8 cellular contexts compared by ENCODE assay signal in genomic region chr17:8125947-8126305, GRCh38. TPM values are rescaled to one million over a fixed set of nuclear protein-coding genes. Genes with fewer than 3 reads are reported as not detected.
DNase-seq lines count a peak whose midpoint lies in the region; ATAC-seq and TF ChIP-seq lines count a peak whose summit lies in the region.

No MANE protein-coding gene starts in this region.

- intact Hi-C loops in A673 (cut with micrococcal nuclease; ENCODE audit: unreplicated experiment): loop anchor here (1.0 kb wide), 1 partner anchor 96 kb away; no protein-coding TSS in a partner anchor

- peak overlapping the region; percentile 81 for H2AFZ ChIP-seq in parathyroid adenoma

- CTCF ChIA-PET in A673 (lab: Charles Lee): no interaction called here

- H3K27ac ChIP-seq in A673 (ENCODE audit: low read depth, low read length, poor library complexity, severe bottlenecking) (peak overlapping the region; percentile 58), parathyroid adenoma (peak overlapping the region; percentile 47)

- H3K4me1 ChIP-seq in A673 (ENCODE audit: insufficient read depth, low read length, poor library complexity, severe bottlenecking): peaks cover 6% of the 10 kb centered on the region
- peaks cover 36% of the 10 kb centered on the region for H3K4me1 ChIP-seq in parathyroid adenoma

- H3K79me2 ChIP-seq in parathyroid adenoma: no peaks in the 10 kb centered on the region

- ATAC-seq in T-helper 17 cell (peak; percentile 8), HG03280 (IDR thresholded peaks at IDR 0.05; ENCODE audit: unreplicated experiment) (no peak), HG03025 (IDR thresholded peaks at IDR 0.05; ENCODE audit: low FRiP score, unreplicated experiment) (no peak)

- peaks cover 46% of the 10 kb centered on the region for H3K4me1 Mint-ChIP-seq in T-helper 17 cell

- BruUV-seq in A673 (replicated peaks; lab: Mats Ljungman, UMichigan): no TSS peak

- H3K9me3 ChIP-seq in A673 (ENCODE audit: low read depth, low read length, poor library complexity, severe bottlenecking) (no peaks in the 10 kb centered on the region), T-helper 17 cell (ENCODE audit: control insufficient read depth, low read length, poor library complexity, severe bottlenecking) (no peaks in the 10 kb centered on the region), parathyroid adenoma (ENCODE audit: control insufficient read depth, low read length) (no peaks in the 10 kb centered on the region)

- peaks cover 30% of the 10 kb centered on the region for H3K27me3 Mint-ChIP-seq in T-helper 17 cell

- H3K4me2 ChIP-seq in parathyroid adenoma (ENCODE audit: low read length): peak overlapping the region; percentile 82

- H3K36me3 Mint-ChIP-seq in T-helper 17 cell (ENCODE audit: low read depth): peaks cover 3% of the 10 kb centered on the region

- H3K27ac Mint-ChIP-seq in T-helper 17 cell: peak overlapping the region; percentile 99

- H3K4me3 ChIP-seq in A673 (ENCODE audit: low read depth, low read length, poor library complexity, severe bottlenecking) (peak overlapping the region; percentile 68), GM12865 (ENCODE audit: low read depth, low read length) (peak overlapping the region; percentile 77), fibroblast of mammary gland (ENCODE audit: control insufficient read depth, low read depth, low read length) (peak overlapping the region; percentile 78), parathyroid adenoma (ENCODE audit: low read depth, low read length) (peak overlapping the region; percentile 80)

- POLR2A ChIA-PET in A673 (lab: Charles Lee; ENCODE audit: low non-redundant PET): no interaction called here

- no peak for TF ChIP-seq CTCF in A673 (conservative IDR thresholded peaks at IDR 0.05; ENCODE audit: low read depth, low read length)
- no peak for TF ChIP-seq CTCF in GM12865 (IDR thresholded peaks at IDR 0.05; ENCODE audit: insufficient read depth, low read depth, low read length, missing control alignments)
- TF ChIP-seq CTCF in fibroblast of mammary gland (conservative IDR thresholded peaks at IDR 0.05; ENCODE audit: control insufficient read depth, insufficient read depth, low read depth, low read length): no peak
- TF ChIP-seq CTCF in parathyroid adenoma (IDR thresholded peaks at IDR 0.05): no peak

- H3K27me3 ChIP-seq in A673 (replicated peaks; ENCODE audit: insufficient read depth, low read depth, low read length, poor library complexity): no peaks in the 10 kb centered on the region
- H3K27me3 ChIP-seq in parathyroid adenoma (ENCODE audit: control insufficient read depth, insufficient read depth, low read length): peaks cover under 1% of the 10 kb centered on the region

- H3K4me3 Mint-ChIP-seq in T-helper 17 cell: peak overlapping the region; percentile 97

- H3K36me3 ChIP-seq in A673 (ENCODE audit: insufficient read depth, low read length, poor library complexity, severe bottlenecking) (no peaks in the 10 kb centered on the region), parathyroid adenoma (ENCODE audit: control insufficient read depth, insufficient read depth, low read length) (no peaks in the 10 kb centered on the region)

- DNase-seq in A673 (ENCODE audit: low spot score) (peak; percentile 75), GM12865 (ENCODE audit: low read depth) (no peak), T-helper 17 cell (no peak), fibroblast of mammary gland (ENCODE audit: low read depth) (no peak), activated gamma-delta T cell treated with Interleukin-2 at 50 U/mL for 16 hours (no peak)

- H3K9ac ChIP-seq in parathyroid adenoma: no peak overlapping the region

RNA-seq across cellular contexts. Expression of gene HES7, which starts 2.0 kb away (rescaled TPM):
- total RNA-seq in A673 (2021) (1.7 and 3.9 TPM in 2 replicates), T-helper 17 cell (not detected)

RNA-seq across cellular contexts. Expression of gene ALOXE3, which starts 7.6 kb away (rescaled TPM):
- not detected in 2 replicates for total RNA-seq in A673 (2021)
- not detected for total RNA-seq in T-helper 17 cell

RNA-seq across cellular contexts. Expression of gene PER1, which starts 26.3 kb away (rescaled TPM):
- total RNA-seq in A673 (2021) (47.1 and 50.0 TPM in 2 replicates), T-helper 17 cell (1,000 to 10,000 TPM; 1,926 to 2,038 TPM)

RNA-seq across cellular contexts. Expression of gene VAMP2, which starts 36.8 kb away (rescaled TPM):
- total RNA-seq in A673 (2021) (41.3 and 51.0 TPM in 2 replicates), T-helper 17 cell (100 to 1,000 TPM; 209 to 252 TPM)

RNA-seq across cellular contexts. Expression of gene ALOX12B, which starts 38.4 kb away (rescaled TPM):
- 0.39 TPM in 1 of 2 replicates, not detected in the other for total RNA-seq in A673 (2021)
- not detected for total RNA-seq in T-helper 17 cell

Comparison
In these comparisons a context has a peak if more than half of its experiments do, and no peak if none do; other contexts are left out.
1. RNA of gene PER1, which starts 26.3 kb away (total RNA-seq): 1,926 to 2,038 TPM in T-helper 17 cell; 47.1 to 50.0 TPM in A673; every median in the first group is over 10 times any median in the second.
2. Peak in every context shown above with its lines, with median percentiles within 50 percentile points of each other: H3K4me3 ChIP-seq.